In the genomic region with DNA sequence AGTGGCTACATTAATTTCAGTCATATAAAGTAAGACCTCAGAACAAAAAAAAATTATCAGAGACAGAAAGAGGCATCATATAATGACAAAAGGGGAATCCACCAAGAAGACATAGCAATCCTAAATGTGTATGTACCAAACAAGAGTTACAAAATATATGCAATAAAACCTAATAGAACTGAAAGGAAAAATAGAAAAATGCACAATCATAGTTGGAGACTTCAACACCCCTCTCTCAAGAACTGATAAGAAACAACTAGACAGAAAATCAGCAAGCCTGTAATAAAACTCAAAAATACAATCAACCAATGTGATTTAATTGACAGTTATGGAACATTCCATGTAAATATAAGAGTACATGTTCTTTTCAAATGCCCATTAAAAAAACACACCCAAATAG, we compare ENCODE assay signal across 6 cellular contexts.
"Had no signal": no experiment of that assay in that cellular context is flagged by ENCODE, and none has a peak within 500 bp of the region (broad histone marks: within the 10 kb centered on the region; RNA-seq: fewer than 3 reads in every experiment).

No MANE protein-coding gene starts in this region.

- H3K27ac ChIP-seq: HL-60 had no signal

- FAIRE-seq: HepG2, HTR-8/SVneo had no signal

- H3K4me1 Mint-ChIP-seq: IgD-negative memory B cell had no signal

- H3K27ac Mint-ChIP-seq: IgD-negative memory B cell had no signal

- H3K36me3 Mint-ChIP-seq: IgD-negative memory B cell had no signal

- DNase-seq: IMR-90, KBM-7 had no signal

- ATAC-seq: HepG2 had no signal

- H3K4me3 Mint-ChIP-seq: IgD-negative memory B cell had no signal
